Comparison of ENCODE assay signal across 18 cellular contexts in genomic region chr15:72302955-72303354, GRCh38.
A peak's percentile ranks its signal among the peaks of the same experiment; 100 is the strongest.
DNase-seq lines count a peak whose midpoint lies in the region; ATAC-seq lines count a peak whose summit lies in the region.
"Had no signal": no experiment of that assay in that cellular context is flagged by ENCODE, and none has a peak within 500 bp of the region (broad histone marks: within the 10 kb centered on the region; RNA-seq: fewer than 3 reads in every experiment).

No MANE protein-coding gene starts in this region.

- no peak overlapping the region for H3K27ac Mint-ChIP-seq in effector memory CD8-positive, alpha-beta T cell

- H3K27me3 Mint-ChIP-seq in effector memory CD8-positive, alpha-beta T cell: no peaks in the 10 kb centered on the region

- no peak for ATAC-seq in effector memory CD8-positive, alpha-beta T cell (replicated peaks)
- ATAC-seq: HCT116, K562 had no signal

- H3K4me3 Mint-ChIP-seq in effector memory CD8-positive, alpha-beta T cell: no peak overlapping the region
- H3K4me3 Mint-ChIP-seq: CD4-positive, CD25-positive, alpha-beta regulatory T cell had no signal

- H3K36me3 Mint-ChIP-seq in effector memory CD8-positive, alpha-beta T cell (ENCODE audit: insufficient read depth): peaks cover 9% of the 10 kb centered on the region

- H3K4me1 Mint-ChIP-seq in effector memory CD8-positive, alpha-beta T cell (ENCODE audit: low read depth in 2 of 2): peaks cover 8 to 10% of the 10 kb centered on the region in 2 donors

- H3K9me3 Mint-ChIP-seq in effector memory CD8-positive, alpha-beta T cell: no peaks in the 10 kb centered on the region
- H3K9me3 Mint-ChIP-seq: CD4-positive, CD25-positive, alpha-beta regulatory T cell had no signal

- DNase-seq in activated CD8-positive, alpha-beta memory T cell treated with anti-CD3 and anti-CD28 coated beads, Interleukin-2, amount 50 U/mL, for 48 hours: peak; percentile 20
- DNase-seq in activated CD8-positive, alpha-beta memory T cell treated with anti-CD3 and anti-CD28 coated beads for 24 hours: no peak
- peak; percentile 61 for DNase-seq in amniotic epithelial cell (ENCODE audit: low read depth)
- DNase-seq in fibroblast of peridontal ligament (ENCODE audit: extremely low read depth): peak; percentile 6
- DNase-seq in GF-D8 (lab: John Stamatoyannopoulos, UW): no peak
- no peak for DNase-seq in NCI-H526 treated with DMSO at 0.1 percent for 48 hours (lab: John Stamatoyannopoulos, UW)
- DNase-seq in effector memory CD8-positive, alpha-beta T cell: no peak
- DNase-seq: CD4-positive, CD25-positive, alpha-beta regulatory T cell; DMS153; DND-41; Kasumi-1; NCI-H1105 treated with DMSO at 0.1 percent for 48 hours; NCI-H146; NCI-H2029; NCI-H69; SHP77 had no signal

Comparison
In these comparisons a context has a peak if more than half of its experiments do, and no peak if none do; other contexts are left out.
1. DNase-seq: peak in activated CD8-positive, alpha-beta memory T cell treated with anti-CD3 and anti-CD28 coated beads, Interleukin-2, amount 50 U/mL, for 48 hours (single experiment), amniotic epithelial cell (single experiment) and fibroblast of peridontal ligament (single experiment); none in activated CD8-positive, alpha-beta memory T cell treated with anti-CD3 and anti-CD28 coated beads for 24 hours (single experiment), GF-D8 (single experiment), NCI-H526 treated with DMSO at 0.1 percent for 48 hours (single experiment) and effector memory CD8-positive, alpha-beta T cell (0 of 3).